ENCODE assay signal across 9 cellular contexts in genomic region chr3:124772081-124772831, GRCh38. TPM values are rescaled to one million over a fixed set of nuclear protein-coding genes. Genes with fewer than 3 reads are reported as not detected.
DNase-seq lines count a peak whose midpoint lies in the region; ATAC-seq and TF ChIP-seq lines count a peak whose summit lies in the region.
"Had no signal": no experiment of that assay in that cellular context is flagged by ENCODE, and none has a peak within 500 bp of the region (broad histone marks: within the 10 kb centered on the region; RNA-seq: fewer than 3 reads in every experiment).

No MANE protein-coding gene starts in this region.

- TF ChIP-seq CTCF in VCaP (conservative IDR thresholded peaks at IDR 0.05) (no peak), left ventricle myocardium inferior (IDR thresholded peaks at IDR 0.05; ENCODE audit: borderline replicate concordance) (no peak), gastrocnemius medialis (IDR thresholded peaks at IDR 0.05 in 4 of 5, conservative IDR thresholded peaks at IDR 0.05 in 1 of 5) (no peak)

- H3K27me3 ChIP-seq in HUES6 (ENCODE audit: control insufficient read depth, insufficient read depth, low read length) (no peaks in the 10 kb centered on the region), left ventricle myocardium inferior (ENCODE audit: low read depth) (no peaks in the 10 kb centered on the region), gastrocnemius medialis (no peaks in the 10 kb centered on the region)

- intact Hi-C loops in left ventricle myocardium inferior (cut with micrococcal nuclease), result no loop called here
- intact Hi-C loops in gastrocnemius medialis (cut with DNase I; ENCODE audit: low total_unique reads), result no loop called here

- no peaks in the 10 kb centered on the region for H3K9me3 ChIP-seq in HUES6 (ENCODE audit: control insufficient read depth, insufficient read depth, low read depth, low read length)
- H3K9me3 ChIP-seq in left ventricle myocardium inferior (replicated peaks), result no peaks in the 10 kb centered on the region
- no peaks in the 10 kb centered on the region for H3K9me3 ChIP-seq in gastrocnemius medialis

- peak; percentile 65 to 74 for ATAC-seq in gastrocnemius medialis
- ATAC-seq in GM21786 (IDR thresholded peaks at IDR 0.05; ENCODE audit: unreplicated experiment), result no peak
- ATAC-seq in HG03460 (IDR thresholded peaks at IDR 0.05; ENCODE audit: unreplicated experiment), result no peak
- no peak for ATAC-seq in GM19452 (IDR thresholded peaks at IDR 0.05; ENCODE audit: unreplicated experiment)
- ATAC-seq: left colon had no signal

- H3K27ac ChIP-seq in HUES6 (ENCODE audit: low read depth, low read length) (peak overlapping the region; percentile 48; the same call in 1 of the 2 replicates), VCaP (peak overlapping the region; percentile 76), left ventricle myocardium inferior (replicated peaks) (peak overlapping the region; percentile 84), gastrocnemius medialis (peak overlapping the region; percentile 16 to 62 (median 40))

- TF ChIP-seq POLR2A in gastrocnemius medialis (IDR thresholded peaks at IDR 0.05), result no peak

- no peak for DNase-seq in left ventricle myocardium inferior
- peak in 1 of 2 donors; percentile 30 for DNase-seq in gastrocnemius medialis
- DNase-seq in stimulated activated CD8-positive, alpha-beta memory T cell treated with anti-CD3 and anti-CD28 coated beads, Interleukin-4, amount 100 ng/mL, for 48 hours, result no peak
- DNase-seq: left colon had no signal

- peak overlapping the region; percentile 29 for H3K9ac ChIP-seq in HUES6 (ENCODE audit: low read length)

- H3K36me3 ChIP-seq in HUES6 (ENCODE audit: control insufficient read depth, insufficient read depth, low read length), result peaks cover 87% of the 10 kb centered on the region
- peaks cover 18% of the 10 kb centered on the region for H3K36me3 ChIP-seq in left ventricle myocardium inferior
- H3K36me3 ChIP-seq in gastrocnemius medialis, result peaks cover 0 to 22% of the 10 kb centered on the region in 2 donors

- in situ Hi-C loops in gastrocnemius medialis (cut with MboI; ENCODE audit: low sequenced_read_pairs in 4 of 4), result loop anchor here in 1 of 4 donors (25.0 kb wide), 1 partner anchor 390 kb away; no protein-coding TSS in a partner anchor

- peaks cover 58% of the 10 kb centered on the region for H3K4me1 ChIP-seq in HUES6 (ENCODE audit: control insufficient read depth, insufficient read depth, low read length)
- peaks cover 81% of the 10 kb centered on the region for H3K4me1 ChIP-seq in left ventricle myocardium inferior
- H3K4me1 ChIP-seq in gastrocnemius medialis, result peaks cover 33 to 44% of the 10 kb centered on the region in 2 donors

- H3K4me3 ChIP-seq in HUES6 (ENCODE audit: low read depth, low read length), result no peak overlapping the region
- H3K4me3 ChIP-seq in left ventricle myocardium inferior, result peak overlapping the region; percentile 28
- peak overlapping the region in 2 of 4 donors; percentile 5 to 10 for H3K4me3 ChIP-seq in gastrocnemius medialis

RNA-seq across cellular contexts. Expression of gene UMPS, which starts 42.0 kb away (rescaled TPM):
- total RNA-seq in left ventricle myocardium inferior (9.0 TPM), gastrocnemius medialis (1 to 10 TPM; 2.2 to 7.6 (median 6.2) TPM)

Comparison
In these comparisons a context has a peak if more than half of its experiments do, and no peak if none do; other contexts are left out.
1. ATAC-seq: peak in gastrocnemius medialis (2 of 2); none in GM21786 (single experiment), HG03460 (single experiment) and GM19452 (single experiment).
2. Peak in every context shown above with its lines, with median percentiles within 50 percentile points of each other: H3K27ac ChIP-seq.